In the genomic region with DNA sequence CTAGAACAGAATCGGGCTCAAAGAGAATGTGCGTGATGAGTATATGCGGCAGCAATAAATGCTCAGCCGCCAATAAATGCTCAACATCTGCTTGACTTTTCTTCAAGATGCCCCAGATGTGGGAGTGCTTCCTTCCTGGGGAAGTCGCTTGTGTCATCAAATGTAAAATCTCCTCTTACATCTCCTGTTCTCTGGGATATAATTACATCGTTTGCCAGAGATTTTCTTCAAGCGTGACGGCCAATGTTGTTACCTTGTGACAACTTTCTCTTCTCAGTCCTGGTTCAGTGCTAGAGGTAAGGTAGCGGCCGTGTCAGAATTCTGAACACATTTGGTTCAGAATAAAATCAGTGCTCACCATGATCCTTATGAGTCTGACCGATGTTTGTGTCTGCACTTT, we compare ENCODE assay signal across 1 cellular context.
TF ChIP-seq lines count a peak whose summit lies in the region.

No MANE protein-coding gene starts in this region.

TF ChIP-seq in H1, 55 proteins besides CTCF, POLR2A, EP300 and RAD21 (continued from another document):
- TF ChIP-seq YY1 (IDR thresholded peaks at IDR 0.05; ENCODE audit: low read depth, low read length) (no peak), TAF7 (optimal IDR thresholded peaks at IDR 0.05; ENCODE audit: borderline replicate concordance, low read depth, low read length) (no peak), EZH2 (IDR thresholded peaks at IDR 0.05; ENCODE audit: low read depth, low read length, severe bottlenecking) (no peak), RNF2 (IDR thresholded peaks at IDR 0.05; ENCODE audit: borderline replicate concordance, low read depth, low read length, missing control alignments, poor library complexity, severe bottlenecking) (no peak), RXRA (IDR thresholded peaks at IDR 0.05; ENCODE audit: insufficient read depth, low read depth, low read length) (no peak), ASH2L (IDR thresholded peaks at IDR 0.05; ENCODE audit: low read length) (no peak), TAF1 (IDR thresholded peaks at IDR 0.05; ENCODE audit: low read depth, low read length) (no peak), RBBP5 (IDR thresholded peaks at IDR 0.05; ENCODE audit: borderline replicate concordance, low read depth, low read length) (no peak), SIRT6 (IDR thresholded peaks at IDR 0.05; ENCODE audit: low read length) (no peak), POU5F1 (IDR thresholded peaks at IDR 0.05; ENCODE audit: low read depth, low read length) (no peak)
- TF ChIP-seq, protein P1, sequence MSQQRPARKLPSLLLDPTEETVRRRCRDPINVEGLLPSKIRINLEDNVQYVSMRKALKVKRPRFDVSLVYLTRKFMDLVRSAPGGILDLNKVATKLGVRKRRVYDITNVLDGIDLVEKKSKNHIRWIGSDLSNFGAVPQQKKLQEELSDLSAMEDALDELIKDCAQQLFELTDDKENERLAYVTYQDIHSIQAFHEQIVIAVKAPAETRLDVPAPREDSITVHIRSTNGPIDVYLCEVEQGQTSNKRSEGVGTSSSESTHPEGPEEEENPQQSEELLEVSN (IDR thresholded peaks at IDR 0.05), result no peak
